19 cellular contexts compared by ENCODE assay signal in the genomic region with DNA sequence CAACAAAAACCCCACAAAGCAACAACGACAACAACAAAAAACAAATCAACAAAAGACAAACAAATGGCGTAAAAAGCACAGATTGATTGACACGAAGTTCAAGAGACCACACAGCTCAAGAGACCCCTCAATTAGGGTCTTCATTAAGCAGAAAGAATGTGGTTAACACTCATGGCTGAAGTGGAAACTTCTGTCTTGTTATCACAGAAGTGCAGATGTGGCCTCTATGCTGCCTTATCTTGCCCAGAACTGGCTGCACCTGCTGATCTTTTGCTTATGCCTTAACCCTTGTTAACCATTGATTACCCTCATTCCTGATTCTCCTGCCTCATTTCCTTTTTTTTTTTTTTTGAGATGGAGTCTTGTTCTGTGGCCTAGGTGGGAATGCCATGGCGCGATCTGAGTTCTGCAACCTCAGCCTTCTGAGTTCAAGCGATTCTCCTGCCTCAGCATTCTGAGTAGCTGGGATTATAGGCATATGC.
"Had no signal": no experiment of that assay in that cellular context is flagged by ENCODE, and none has a peak within 500 bp of the region (broad histone marks: within the 10 kb centered on the region; RNA-seq: fewer than 3 reads in every experiment).

No MANE protein-coding gene starts in this region.

- H3K27me3 ChIP-seq: adrenal gland, gastroesophageal sphincter, heart right ventricle, right atrium auricular region, testis, upper lobe of right lung had no signal

- H3K4me3 Mint-ChIP-seq: activated CD4-positive, alpha-beta T cell treated with anti-CD3 and anti-CD28 coated beads, Interleukin-2, amount 10 ng/mL, durations not matched to agents 24 days and 14 days; activated CD8-positive, alpha-beta T cell treated with anti-CD3 and anti-CD28 coated beads, Interleukin-2, amount 10 ng/mL, durations not matched to agents 7 days and 5 days; activated naive CD4-positive, alpha-beta T cell treated with anti-CD3 and anti-CD28 coated beads, Interleukin-2, amount 50 U/mL, for 24 hours; stimulated activated naive CD8-positive, alpha-beta T cell treated with anti-CD3 and anti-CD28 coated beads, Interleukin-15, Interleukin-2, amounts not matched to agents 100 ng/mL and 50 ng/mL, for 24 hours; WTC11 had no signal

- H3K27ac ChIP-seq: gastroesophageal sphincter, heart right ventricle, right atrium auricular region, skin epidermis, testis, upper lobe of right lung had no signal

- H3K27ac Mint-ChIP-seq: activated CD4-positive, alpha-beta T cell treated with anti-CD3 and anti-CD28 coated beads, Interleukin-2, amount 10 ng/mL, durations not matched to agents 24 days and 14 days; activated CD8-positive, alpha-beta T cell treated with anti-CD3 and anti-CD28 coated beads, Interleukin-2, amount 10 ng/mL, durations not matched to agents 7 days and 5 days; activated naive CD4-positive, alpha-beta T cell treated with anti-CD3 and anti-CD28 coated beads, Interleukin-2, amount 50 U/mL, for 24 hours; stimulated activated naive CD8-positive, alpha-beta T cell treated with anti-CD3 and anti-CD28 coated beads, Interleukin-15, Interleukin-2, amounts not matched to agents 100 ng/mL and 50 ng/mL, for 24 hours; WTC11 had no signal

- H3K27me3 Mint-ChIP-seq: activated CD4-positive, alpha-beta T cell treated with anti-CD3 and anti-CD28 coated beads, Interleukin-2, amount 10 ng/mL, durations not matched to agents 24 days and 14 days; activated naive CD4-positive, alpha-beta T cell treated with anti-CD3 and anti-CD28 coated beads, Interleukin-2, amount 50 U/mL, for 24 hours; stimulated activated naive CD8-positive, alpha-beta T cell treated with anti-CD3 and anti-CD28 coated beads, Interleukin-15, Interleukin-2, amounts not matched to agents 100 ng/mL and 50 ng/mL, for 24 hours had no signal

- H3K9me3 Mint-ChIP-seq: activated CD4-positive, alpha-beta T cell treated with anti-CD3 and anti-CD28 coated beads, Interleukin-2, amount 10 ng/mL, durations not matched to agents 24 days and 14 days; activated naive CD4-positive, alpha-beta T cell treated with anti-CD3 and anti-CD28 coated beads, Interleukin-2, amount 50 U/mL, for 24 hours; stimulated activated naive CD8-positive, alpha-beta T cell treated with anti-CD3 and anti-CD28 coated beads, Interleukin-15, Interleukin-2, amounts not matched to agents 100 ng/mL and 50 ng/mL, for 24 hours; WTC11 had no signal

- H3K9me3 ChIP-seq: adrenal gland, gastroesophageal sphincter, heart right ventricle, right atrium auricular region, testis, upper lobe of right lung had no signal

- DNase-seq: activated CD4-positive, alpha-beta T cell treated with anti-CD3 and anti-CD28 coated beads, Interleukin-2, amount 10 ng/mL, durations not matched to agents 24 days and 14 days; activated CD8-positive, alpha-beta memory T cell treated with anti-CD3 and anti-CD28 coated beads, Interleukin-2, amount 50 U/mL, for 4 hours; activated CD8-positive, alpha-beta T cell treated with anti-CD3 and anti-CD28 coated beads, Interleukin-2, amount 10 ng/mL, durations not matched to agents 7 days and 5 days; activated effector memory CD4-positive, alpha-beta T cell treated with anti-CD3 and anti-CD28 coated beads, Interleukin-2, amount 50 U/mL, for 16 hours; activated T-cell treated with anti-CD3 and anti-CD28 coated beads, Interleukin-2, amount 50 U/mL, for 48 hours; heart right ventricle; islet precursor cell; mammary epithelial cell; T1000; testis; upper lobe of right lung had no signal

- ATAC-seq: activated CD8-positive, alpha-beta T cell treated with anti-CD3 and anti-CD28 coated beads, Interleukin-2, amount 10 ng/mL, durations not matched to agents 7 days and 5 days; gastroesophageal sphincter; heart right ventricle; left lobe of liver; upper lobe of right lung; WTC11 had no signal

- H3K4me3 ChIP-seq: adrenal gland, gastroesophageal sphincter, heart right ventricle, right atrium auricular region, skin epidermis, testis, upper lobe of right lung had no signal

- H3K36me3 ChIP-seq: adrenal gland, gastroesophageal sphincter, heart right ventricle, right atrium auricular region, upper lobe of right lung had no signal

- H3K36me3 Mint-ChIP-seq: activated naive CD4-positive, alpha-beta T cell treated with anti-CD3 and anti-CD28 coated beads, Interleukin-2, amount 50 U/mL, for 24 hours; WTC11 had no signal
